1 cellular context compared by ENCODE assay signal in genomic region chr14:73477618-73478266, GRCh38.
A peak's percentile ranks its signal among the peaks of the same experiment; 100 is the strongest.
TF ChIP-seq lines count a peak whose summit lies in the region.

No MANE protein-coding gene starts in this region.

TF ChIP-seq in H1, 55 proteins besides CTCF, POLR2A, EP300 and RAD21:
- TF ChIP-seq ASH2L (IDR thresholded peaks at IDR 0.05; ENCODE audit: low read length), result no peak
- TF ChIP-seq BACH1 (IDR thresholded peaks at IDR 0.05; ENCODE audit: low read length), result no peak
- peak; percentile 75; the same call in 1 of the 2 replicates for TF ChIP-seq CEBPB (IDR thresholded peaks at IDR 0.05; ENCODE audit: low read depth, low read length)
- no peak for TF ChIP-seq RXRA (IDR thresholded peaks at IDR 0.05; ENCODE audit: insufficient read depth, low read depth, low read length)
- no peak for TF ChIP-seq TEAD4 (IDR thresholded peaks at IDR 0.05; ENCODE audit: low read depth, low read length)
- no peak for TF ChIP-seq SP2 (IDR thresholded peaks at IDR 0.05; ENCODE audit: low read length)
